In genomic region chr15:69303337-69304175, GRCh38 we compare ENCODE assay signal across 12 cellular contexts. TPM values are rescaled to one million over a fixed set of nuclear protein-coding genes. Genes with fewer than 3 reads are reported as not detected.
DNase-seq lines count a peak whose midpoint lies in the region; FAIRE-seq and TF ChIP-seq lines count a peak whose summit lies in the region.
"Had no signal": no experiment of that assay in that cellular context is flagged by ENCODE, and none has a peak within 500 bp of the region (broad histone marks: within the 10 kb centered on the region; RNA-seq: fewer than 3 reads in every experiment).

No MANE protein-coding gene starts in this region.

- H3K36me3 ChIP-seq in OCI-LY3 (replicated peaks; ENCODE audit: low read depth, low read length) (no peaks in the 10 kb centered on the region), skeletal muscle satellite cell (ENCODE audit: insufficient read depth, low read length) (no peaks in the 10 kb centered on the region)
- H3K36me3 ChIP-seq: tibial nerve had no signal

- H3K9ac ChIP-seq in OCI-LY3 (ENCODE audit: low read length) (no peak overlapping the region), skeletal muscle satellite cell (ENCODE audit: low read depth, low read length) (peak overlapping the region; percentile 54)

- no peaks in the 10 kb centered on the region for H3K4me1 ChIP-seq in OCI-LY3 (ENCODE audit: low read length)
- H3K4me1 ChIP-seq in skeletal muscle satellite cell (ENCODE audit: control insufficient read depth, insufficient read depth, low read length) = peaks cover 54% of the 10 kb centered on the region

- H3K27me3 ChIP-seq in OCI-LY3 (ENCODE audit: low read depth, low read length) (no peaks in the 10 kb centered on the region), skeletal muscle satellite cell (ENCODE audit: control insufficient read depth, insufficient read depth, low read length) (no peaks in the 10 kb centered on the region)

- no peaks in the 10 kb centered on the region for H4K20me1 ChIP-seq in OCI-LY3 (ENCODE audit: insufficient read depth, low read length)

- no peak overlapping the region for H2AFZ ChIP-seq in OCI-LY3 (ENCODE audit: low read depth, low read length)

- FAIRE-seq in GM12892 (lab: Jason Lieb, UNC) = no peak
- FAIRE-seq: GM12891 had no signal

- no peak overlapping the region for H3K4me3 ChIP-seq in OCI-LY3 (ENCODE audit: low read length)
- H3K4me3 ChIP-seq in epithelial cell of esophagus (ENCODE audit: low read length) = no peak overlapping the region
- H3K4me3 ChIP-seq in skeletal muscle satellite cell (ENCODE audit: low read length) = no peak overlapping the region
- H3K4me3 ChIP-seq: tibial nerve had no signal

- no peak overlapping the region for H3K27ac ChIP-seq in OCI-LY3 (ENCODE audit: low read length)

- TF ChIP-seq CTCF in OCI-LY3 (IDR thresholded peaks at IDR 0.05; ENCODE audit: low read depth, low read length) (peak; percentile 47), epithelial cell of esophagus (IDR thresholded peaks at IDR 0.05; ENCODE audit: insufficient read depth, low read depth, low read length, missing control alignments) (peak; percentile 2), GM20000 (IDR thresholded peaks at IDR 0.05; ENCODE audit: extremely low read depth, missing control alignments) (no peak)

- H3K9me3 ChIP-seq in OCI-LY3 (ENCODE audit: insufficient read depth, low read length) (no peaks in the 10 kb centered on the region), skeletal muscle satellite cell (replicated peaks; ENCODE audit: low read length) (no peaks in the 10 kb centered on the region)
- H3K9me3 ChIP-seq: tibial nerve had no signal

- H3K4me2 ChIP-seq in OCI-LY3 (ENCODE audit: low read length) (no peak overlapping the region), skeletal muscle satellite cell (ENCODE audit: low read length) (peak overlapping the region; percentile 11)

- no peaks in the 10 kb centered on the region for H3K79me2 ChIP-seq in OCI-LY3 (ENCODE audit: low read length)

- DNase-seq in DMS 273 (lab: John Stamatoyannopoulos, UW; ENCODE audit: unreplicated experiment) (peak; percentile 14), DMS 273 treated with DMSO at 0.1 percent for 48 hours (lab: John Stamatoyannopoulos, UW) (no peak), epithelial cell of esophagus (ENCODE audit: low read depth) (no peak), islet precursor cell (no peak), GM20000 (ENCODE audit: low spot score) (no peak), GM12892 (ENCODE audit: insufficient read length) (no peak)
- DNase-seq: central memory CD4-positive, alpha-beta T cell; NCI-H1694 treated with DMSO at 0.1 percent for 48 hours had no signal

- no peak for TF ChIP-seq POLR2A in GM12892 (IDR thresholded peaks at IDR 0.05; ENCODE audit: low read depth, low read length)

RNA-seq across cellular contexts. Expression of gene PAQR5, which starts 4.8 kb away (rescaled TPM):
- total RNA-seq in skeletal muscle satellite cell (2012; rRNA removed) = 11.4 and 17.5 TPM in 2 replicates
- not detected for polyA plus RNA-seq in GM12892 (2012; ENCODE audit: missing spikeins)
